In the genomic region with DNA sequence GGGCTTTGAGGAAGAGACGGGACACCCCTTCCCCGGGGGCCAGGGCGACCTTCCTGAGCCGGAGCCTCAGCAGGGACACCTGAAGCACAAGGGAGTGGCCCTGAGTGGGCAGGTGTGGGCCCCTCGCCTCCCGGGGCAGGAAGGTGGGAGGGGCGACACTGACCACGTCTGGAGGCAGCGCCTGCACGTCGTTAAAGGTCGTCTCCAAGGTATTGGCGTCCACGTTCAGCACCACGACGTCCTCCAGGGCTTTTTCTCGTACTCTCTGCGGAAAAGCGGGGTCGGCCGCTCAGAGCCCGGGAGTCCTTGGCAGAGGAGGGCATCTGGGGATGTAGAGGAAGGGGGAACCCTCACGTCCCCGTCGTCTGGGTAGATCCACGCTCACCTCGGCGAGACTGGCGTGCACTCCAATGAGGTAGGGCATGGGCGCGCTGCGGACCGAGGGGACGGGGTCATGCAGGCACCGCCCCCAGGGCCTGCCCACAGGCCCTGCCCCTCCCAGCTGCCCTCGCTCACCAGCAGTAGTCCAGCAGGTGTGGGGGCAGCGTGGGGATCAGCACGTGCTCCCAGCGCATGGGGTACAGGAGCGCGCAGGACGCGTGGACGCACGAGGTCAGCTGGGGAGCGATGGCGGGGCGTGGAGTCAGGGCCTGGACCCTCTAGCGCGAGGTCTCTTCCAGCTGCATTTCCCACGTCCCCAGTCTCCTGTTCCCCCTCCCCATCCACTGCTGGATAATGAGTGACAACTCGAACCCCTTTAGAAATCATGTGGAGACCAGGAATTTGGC, we compare ENCODE assay signal across 13 cellular contexts. TPM values are rescaled to one million over a fixed set of nuclear protein-coding genes. Genes with fewer than 3 reads are reported as not detected.
DNase-seq lines count a peak whose midpoint lies in the region; ATAC-seq and TF ChIP-seq lines count a peak whose summit lies in the region.
"Had no signal": no experiment of that assay in that cellular context is flagged by ENCODE, and none has a peak within 500 bp of the region (broad histone marks: within the 10 kb centered on the region; RNA-seq: fewer than 3 reads in every experiment).

No MANE protein-coding gene starts in this region.

- H3K9me3 ChIP-seq in A673 (ENCODE audit: low read depth, low read length, poor library complexity, severe bottlenecking) = no peaks in the 10 kb centered on the region
- no peaks in the 10 kb centered on the region for H3K9me3 ChIP-seq in mucosa of descending colon
- H3K9me3 ChIP-seq: transverse colon had no signal

- H3K4me3 ChIP-seq in A673 (ENCODE audit: low read depth, low read length, poor library complexity, severe bottlenecking) (peak overlapping the region; percentile 29), epithelial cell of proximal tubule (ENCODE audit: low read depth, low read length) (peak overlapping the region; percentile 53), mucosa of descending colon (no peak overlapping the region)

- TF ChIP-seq CTCF in A673 (conservative IDR thresholded peaks at IDR 0.05; ENCODE audit: low read depth, low read length) (no peak), epithelial cell of proximal tubule (conservative IDR thresholded peaks at IDR 0.05; ENCODE audit: low read depth, low read length) (no peak), mucosa of descending colon (IDR thresholded peaks at IDR 0.05) (no peak)

- POLR2A ChIA-PET in A673 (lab: Charles Lee; ENCODE audit: low non-redundant PET) = no interaction called here

- intact Hi-C loops in A673 (cut with micrococcal nuclease; ENCODE audit: unreplicated experiment) (no loop called here), mucosa of descending colon (cut with DNase I, micrococcal nuclease) (no loop called here)

- ATAC-seq in mucosa of descending colon (peak; percentile 18), GM21737 (IDR thresholded peaks at IDR 0.05; ENCODE audit: unreplicated experiment) (no peak)

- CTCF ChIA-PET in A673 (lab: Charles Lee) = interaction anchor here (0.9 kb wide), 1 partner anchor 41 kb away, joined by 3 read pairs; no protein-coding TSS in a partner anchor

- H3K4me1 ChIP-seq in A673 (ENCODE audit: insufficient read depth, low read length, poor library complexity, severe bottlenecking) (peaks cover 5% of the 10 kb centered on the region), mucosa of descending colon (ENCODE audit: low read depth) (peaks cover 8% of the 10 kb centered on the region)

- BruUV-seq in A673 (replicated peaks; lab: Mats Ljungman, UMichigan) = no TSS peak

- no peaks in the 10 kb centered on the region for H3K36me3 ChIP-seq in A673 (ENCODE audit: insufficient read depth, low read length, poor library complexity, severe bottlenecking)
- H3K36me3 ChIP-seq in mucosa of descending colon (ENCODE audit: low read depth) = no peaks in the 10 kb centered on the region
- H3K36me3 ChIP-seq: transverse colon had no signal

- no peaks in the 10 kb centered on the region for H3K27me3 ChIP-seq in A673 (replicated peaks; ENCODE audit: insufficient read depth, low read depth, low read length, poor library complexity)

- DNase-seq in A673 (ENCODE audit: low spot score) (no peak), NCI-H2196 (lab: John Stamatoyannopoulos, UW; ENCODE audit: unreplicated experiment) (peak; percentile 50), epithelial cell of proximal tubule (ENCODE audit: low read depth) (no peak), mucosa of descending colon (peak in 2 of 3 donors; percentile 30 to 65), NCI-H774 (lab: John Stamatoyannopoulos, UW) (no peak), NCI-H2227 (lab: John Stamatoyannopoulos, UW; ENCODE audit: unreplicated experiment) (no peak), COLO668 (lab: John Stamatoyannopoulos, UW; ENCODE audit: unreplicated experiment) (no peak)
- DNase-seq: cerebellar nuclear complex, GDM1, NCI-H1092, NCI-H748 treated with DMSO at 0.1 percent for 48 hours had no signal

- no peak overlapping the region for H3K27ac ChIP-seq in A673 (ENCODE audit: low read depth, low read length, poor library complexity, severe bottlenecking)

RNA-seq across cellular contexts. Expression of a gene that starts 6.1 kb away (rescaled TPM):
- total RNA-seq in A673 (2021) (0.11 and 0.24 TPM in 2 replicates), epithelial cell of proximal tubule (0.94 and 4.4 TPM in 2 replicates), mucosa of descending colon (1 to 10 TPM; 3.8 to 4.7 (median 4.1) TPM)

RNA-seq across cellular contexts. Expression of a gene that starts 11.4 kb away (rescaled TPM):
- total RNA-seq in A673 (2021) (not detected in 2 replicates), epithelial cell of proximal tubule (58.9 and 63.1 TPM in 2 replicates), mucosa of descending colon (100 to 1,000 TPM in 1 of 3 donors, 10 to 100 TPM in 2; 49.9 to 139 (median 86.0) TPM)

RNA-seq across cellular contexts. Expression of a gene that starts 15.9 kb away (rescaled TPM):
- 39.9 and 56.0 TPM in 2 replicates for total RNA-seq in A673 (2021)
- total RNA-seq in epithelial cell of proximal tubule = 34.1 and 53.1 TPM in 2 replicates
- 100 to 1,000 TPM; 106 to 181 (median 116) TPM for total RNA-seq in mucosa of descending colon

RNA-seq across cellular contexts. Expression of a gene that starts 26.6 kb away (rescaled TPM):
- total RNA-seq in A673 (2021) (27.0 and 45.2 TPM in 2 replicates), epithelial cell of proximal tubule (0.72 and 3.1 TPM in 2 replicates), mucosa of descending colon (10 to 100 TPM in 1 of 3 donors, under 1 TPM in 2; 0.26 to 14.6 (median 0.82) TPM)

RNA-seq across cellular contexts. Expression of a gene that starts 42.0 kb away (rescaled TPM):
- total RNA-seq in A673 (2021) (0.39 and 0.44 TPM in 2 replicates), epithelial cell of proximal tubule (0.23 TPM in 1 of 2 replicates, not detected in the other), mucosa of descending colon (1 to 10 TPM in 1 of 3 donors, under 1 TPM in 2; 0.32 to 1.4 (median 0.43) TPM)

Comparison
In these comparisons a context has a peak if more than half of its experiments do, and no peak if none do; other contexts are left out.
1. DNase-seq: peak in NCI-H2196 (single experiment) and mucosa of descending colon (2 of 3); none in A673 (single experiment), epithelial cell of proximal tubule (single experiment), NCI-H774 (single experiment), NCI-H2227 (single experiment) and COLO668 (single experiment).
2. RNA of a gene that starts 11.4 kb away (total RNA-seq): 49.9 to 139 TPM in mucosa of descending colon and 58.9 to 63.1 TPM in epithelial cell of proximal tubule; not detected in A673; every median in the first group is over 10 times any median in the second.